In genomic region chr12:132614861-132615578, GRCh38 we compare ENCODE assay signal across 8 cellular contexts. TPM values are rescaled to one million over a fixed set of nuclear protein-coding genes. Genes with fewer than 3 reads are reported as not detected.
DNase-seq lines count a peak whose midpoint lies in the region; ATAC-seq and TF ChIP-seq lines count a peak whose summit lies in the region.

No MANE protein-coding gene starts in this region.

- no peak overlapping the region for H3K27ac ChIP-seq in lung (ENCODE audit: low read depth in 1 of 2, low read length in 1 of 2)

- peaks cover 0 to 6% of the 10 kb centered on the region in 2 donors for H3K4me1 ChIP-seq in lung (ENCODE audit: control insufficient read depth in 2 of 2, insufficient read depth in 2 of 2, low read length in 2 of 2)

- DNase-seq in DMS53 treated with DMSO at 0.1 percent for 48 hours (lab: John Stamatoyannopoulos, UW; ENCODE audit: unreplicated experiment): peak; percentile 74
- peak; percentile 66 for DNase-seq in NCI-H748 treated with DMSO at 0.1 percent for 48 hours (lab: John Stamatoyannopoulos, UW)
- peak; percentile 60 to 78 for DNase-seq in activated CD4-positive, alpha-beta T cell treated with anti-CD3 and anti-CD28 coated beads, Interleukin-2, amount 50 U/mL, for 24 hours (ENCODE audit: low read depth in 1 of 2, low spot score in 1 of 2)
- peak; percentile 81 to 86 for DNase-seq in dermis microvascular lymphatic vessel endothelial cell (ENCODE audit: low read depth in 2 of 2)
- peak; percentile 80 for DNase-seq in lung (ENCODE audit: low spot score)
- DNase-seq in stimulated activated CD8-positive, alpha-beta memory T cell treated with anti-CD3 and anti-CD28 coated beads, Interleukin-12 subunit alpha, Interleukin-12 subunit beta, amount 100 ng/mL, for 4 hours (ENCODE audit: low read depth): peak; percentile 57

- peaks cover 5% of the 10 kb centered on the region for H3K27me3 ChIP-seq in lung (ENCODE audit: control insufficient read depth, insufficient read depth)

- 23 to 27% methylated on average over 18 of the region's 18 CpGs for WGBS in lung, 2 donors

- TF ChIP-seq CTCF in lung (IDR thresholded peaks at IDR 0.05; ENCODE audit: control extremely low read depth, extremely low read depth): peak; percentile 81

- no peak overlapping the region for H3K4me3 ChIP-seq in lung

- ATAC-seq in HG03354 (IDR thresholded peaks at IDR 0.05; ENCODE audit: poor library complexity, severe bottlenecking, unreplicated experiment): peak; percentile 78
- peak; percentile 72 for ATAC-seq in lung (ENCODE audit: insufficient read depth, low FRiP score)
- ATAC-seq in GM18858 (IDR thresholded peaks at IDR 0.05; ENCODE audit: unreplicated experiment): no peak

- peaks cover 0 to 34% of the 10 kb centered on the region in 2 donors for H3K9me3 ChIP-seq in lung (ENCODE audit: control insufficient read depth in 2 of 2, insufficient read depth in 1 of 2, low read length in 1 of 2)

- no peaks in the 10 kb centered on the region for H3K36me3 ChIP-seq in lung (ENCODE audit: control insufficient read depth in 2 of 2, insufficient read depth in 2 of 2, low read length in 2 of 2)

RNA-seq across cellular contexts. Expression of gene P2RX2, which starts 3.6 kb away (rescaled TPM):
- total RNA-seq in dermis microvascular lymphatic vessel endothelial cell (not detected in 2 replicates), lung (1 to 10 TPM in 1 of 2 donors, under 1 TPM in 1; 0.25 to 3.4 TPM)
- polyA plus RNA-seq in lung: 1 to 10 TPM in 1 of 2 donors, under 1 TPM in 1; 0.05 to 1.6 TPM

RNA-seq across cellular contexts. Expression of gene LRCOL1, which starts 4.6 kb away (rescaled TPM):
- total RNA-seq in dermis microvascular lymphatic vessel endothelial cell (2.7 and 10.1 TPM in 2 replicates), lung (1 to 10 TPM; 1.4 to 1.8 TPM)
- polyA plus RNA-seq in lung: 1 to 10 TPM in 1 of 2 donors, under 1 TPM in 1; 0.98 to 1.3 TPM
